In the genomic region with DNA sequence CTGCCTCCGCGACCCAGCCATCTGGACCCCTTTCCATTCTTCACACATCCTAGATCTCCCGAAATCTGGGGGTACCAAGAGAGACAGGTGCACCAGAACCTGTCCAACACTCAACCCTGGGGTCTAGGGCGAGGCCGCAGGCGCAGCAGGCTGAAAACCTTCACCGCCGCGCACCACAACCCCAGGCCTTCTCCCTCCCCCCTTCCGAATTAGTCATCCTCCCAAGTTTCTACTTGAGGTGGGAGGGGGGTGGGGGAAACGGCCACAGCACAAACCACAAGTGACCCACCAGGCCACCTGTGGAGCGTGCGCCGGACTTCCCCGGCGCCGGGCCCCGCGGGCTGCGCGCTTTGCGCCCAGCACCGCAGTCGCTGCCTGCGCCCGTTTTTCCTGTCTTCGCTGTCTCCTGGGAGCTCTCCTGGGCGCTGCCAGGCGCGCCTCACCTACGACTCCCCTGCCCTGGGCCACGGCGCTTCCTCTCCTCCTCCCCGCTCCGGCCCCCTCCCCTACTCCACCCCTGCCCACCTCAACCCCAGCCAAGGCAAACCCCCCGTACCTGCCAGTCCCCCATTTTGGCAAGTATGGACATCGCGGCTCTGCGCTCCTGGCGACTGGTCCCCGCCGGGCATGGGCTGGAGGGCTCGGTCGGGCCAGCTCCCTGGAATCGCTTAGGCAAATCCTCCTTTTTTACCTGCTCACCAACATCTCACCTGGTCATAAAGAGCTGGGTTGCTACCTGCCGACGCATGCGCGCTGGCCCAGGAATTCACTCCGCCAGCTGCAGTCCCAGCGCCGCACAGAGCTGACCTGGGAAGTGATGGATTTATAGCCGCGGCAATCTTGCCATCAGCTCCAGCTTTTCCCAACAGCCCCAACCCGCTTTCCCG, we compare ENCODE assay signal across 9 cellular contexts. TPM values are rescaled to one million over a fixed set of nuclear protein-coding genes. Genes with fewer than 3 reads are reported as not detected.
DNase-seq lines count a peak whose midpoint lies in the region; ATAC-seq, FAIRE-seq and TF ChIP-seq lines count a peak whose summit lies in the region.
"Had no signal": no experiment of that assay in that cellular context is flagged by ENCODE, and none has a peak within 500 bp of the region (broad histone marks: within the 10 kb centered on the region; RNA-seq: fewer than 3 reads in every experiment).

No MANE protein-coding gene starts in this region.

- TF ChIP-seq CTCF in H1 (IDR thresholded peaks at IDR 0.05; ENCODE audit: control extremely low read depth in 1 of 3, insufficient read depth in 1 of 3, low read depth in 1 of 3, low read length in 3 of 3) (no peak), pancreas (IDR thresholded peaks at IDR 0.05) (no peak)

- H3K4me1 ChIP-seq in H1 (replicated peaks in 1 of 4; ENCODE audit: control insufficient read depth in 3 of 4, insufficient read depth in 4 of 4, low read length in 3 of 4) (peaks cover 6 to 54% (median 38%) of the 10 kb centered on the region in 4 experiments), pancreas (peaks cover 0 to 9% (median 0%) of the 10 kb centered on the region in 3 donors)

- no peak for TF ChIP-seq POLR2A in H1 (IDR thresholded peaks at IDR 0.05; ENCODE audit: control extremely low read depth in 1 of 2, low read depth in 2 of 2, low read length in 2 of 2)

- H3K79me1 ChIP-seq in H1 (ENCODE audit: low read depth, low read length), result no peaks in the 10 kb centered on the region

- H3K79me2 ChIP-seq in H1 (ENCODE audit: control insufficient read depth in 1 of 2, insufficient read depth in 2 of 2, low read length in 2 of 2), result no peaks in the 10 kb centered on the region

- H2BK15ac ChIP-seq in H1 (ENCODE audit: low read length), result peak overlapping the region; percentile 12; the same call in 1 of the 2 replicates

- H3K4me3 Mint-ChIP-seq in IgD-negative memory B cell, result peak overlapping the region in 1 of 4 donors; percentile 37

- 0 out of 2 replicates have a peak overlapping the region, but pooled peaks have one; percentile 86 for H2BK20ac ChIP-seq in H1 (ENCODE audit: low read length)

- peaks cover 10% of the 10 kb centered on the region; the same call in 1 of the 2 replicates for H3K23me2 ChIP-seq in H1 (ENCODE audit: low read depth, low read length)

- POLR2A ChIA-PET in H1 (lab: Charles Lee; ENCODE audit: partially characterized antibody), result interaction anchor here (0.9 to 1.8 kb wide), 5 partner anchors 10 to 34 kb away, joined by 3 to 6 read pairs (median 3); no protein-coding TSS in a partner anchor

- H3K9me3 ChIP-seq in H1 (ENCODE audit: insufficient read depth in 2 of 2, low read depth in 1 of 2, low read length in 1 of 2), result no peaks in the 10 kb centered on the region
- H3K9me3 ChIP-seq in pancreas, result no peaks in the 10 kb centered on the region

- peaks cover 7 to 12% (median 8%) of the 10 kb centered on the region in 3 donors for H3K4me1 Mint-ChIP-seq in IgD-negative memory B cell

- H3K27ac ChIP-seq in H1 (ENCODE audit: low read depth, low read length) (no peak overlapping the region), pancreas (no peak overlapping the region)

- CTCF ChIA-PET in H1 (lab: Charles Lee; ENCODE audit: partially characterized antibody), result interaction anchor here (0.6 to 21.9 kb wide), 11 partner anchors 6 to 1658 kb away, joined by 3 to 365 read pairs (median 4); a partner anchor contains a TSS

- H4K5ac ChIP-seq in H1 (ENCODE audit: insufficient read length, low read depth, low read length), result no peak overlapping the region

- no peak overlapping the region for H3K9ac ChIP-seq in H1 (replicated peaks in 1 of 4; ENCODE audit: extremely low read depth in 1 of 4, low read depth in 3 of 4, low read length in 3 of 4)

- peak overlapping the region; percentile 63 to 72 for H3K4me2 ChIP-seq in H1 (ENCODE audit: insufficient read depth in 1 of 2, low read depth in 2 of 2, low read length in 2 of 2)

- no peak overlapping the region for H3K56ac ChIP-seq in H1 (replicated peaks; ENCODE audit: insufficient read length, low read depth, low read length)

- H3K23ac ChIP-seq in H1 (ENCODE audit: insufficient read length), result no peak overlapping the region

- H3K27me3 ChIP-seq in H1 (replicated peaks in 1 of 4; ENCODE audit: control insufficient read depth in 3 of 4, extremely low read depth in 1 of 4, insufficient read depth in 3 of 4, low read length in 3 of 4) (peaks cover 86 to 100% (median 98%) of the 10 kb centered on the region in 4 experiments), pancreas (peaks cover 0 to 82% (median 12%) of the 10 kb centered on the region in 4 donors)

- no peak overlapping the region for H3K14ac ChIP-seq in H1 (ENCODE audit: insufficient read length)

- DNase-seq in H1 (ENCODE audit: low read depth in 1 of 2, low spot score in 2 of 2), result peak in 1 of 2 experiments; percentile 85
- DNase-seq in pancreas, result peak in 2 of 6 donors; percentile 43 to 74
- DNase-seq in RPMI8226, result no peak
- no peak for DNase-seq in mucosa of gallbladder (ENCODE audit: low spot score)
- DNase-seq in ecto neural progenitor cell (ENCODE audit: low spot score), result no peak

- H3K27ac Mint-ChIP-seq in IgD-negative memory B cell, result peak overlapping the region; percentile 86 to 98 (median 92)

- FAIRE-seq in H1 (lab: Jason Lieb, UNC), result no peak
- no peak for FAIRE-seq in pancreas (lab: Jason Lieb, UNC)
- FAIRE-seq: TTC549 had no signal

- intact Hi-C loops in pancreas (cut with DNase I), result no loop called here

- no peak for TF ChIP-seq EP300 in H1 (IDR thresholded peaks at IDR 0.05; ENCODE audit: borderline replicate concordance in 1 of 2, low read depth in 2 of 2, low read length in 2 of 2)

- peak overlapping the region; percentile 19 to 53 (median 34) for H3K4me3 ChIP-seq in H1 (ENCODE audit: extremely low read depth in 1 of 4, insufficient read depth in 2 of 4, low read depth in 3 of 4, low read length in 4 of 4)
- no peak overlapping the region for H3K4me3 ChIP-seq in pancreas

- WGBS in H1 (ENCODE audit: extremely low coverage in 1 of 2, insufficient coverage in 1 of 2, insufficient read length in 1 of 2, insufficient replicate concordance in 2 of 2, low coverage in 1 of 2, low lambda C conversion rate in 2 of 2, missing lambda C conversion rate in 1 of 2), 2 experiments, result 2% methylated on average over 30 of the region's 56 CpGs; no CpG with 5 or more reads in 1 of the 2 experiments
- WGBS in pancreas, 2 donors, result 7% methylated on average over 47 to 56 of the region's 56 CpGs

- peak overlapping the region; percentile 71 for H2BK12ac ChIP-seq in H1 (ENCODE audit: low read depth, low read length)

- no peak for TF ChIP-seq RAD21 in H1 (IDR thresholded peaks at IDR 0.05 in 1 of 2, conservative IDR thresholded peaks at IDR 0.05 in 1 of 2; ENCODE audit: low read depth in 2 of 2, low read length in 2 of 2)

- H4K20me1 ChIP-seq in H1 (replicated peaks in 1 of 2; ENCODE audit: control insufficient read depth in 1 of 2, insufficient read depth in 2 of 2, low read length in 2 of 2), result peaks cover 32 to 46% of the 10 kb centered on the region in 2 experiments

- H3K18ac ChIP-seq in H1 (ENCODE audit: extremely low read depth, low read length), result peak overlapping the region; percentile 51; the same call in 1 of the 2 replicates

- no peaks in the 10 kb centered on the region; a peak in 1 of 8 replicates for H3K36me3 ChIP-seq in H1 (ENCODE audit: control insufficient read depth in 2 of 4, insufficient read depth in 4 of 4, low read length in 3 of 4)
- no peaks in the 10 kb centered on the region for H3K36me3 ChIP-seq in pancreas

- H3K4ac ChIP-seq in H1 (replicated peaks; ENCODE audit: insufficient read length, low read depth, low read length), result no peak overlapping the region

- H4K8ac ChIP-seq in H1 (ENCODE audit: extremely low read depth, insufficient read depth, low read length), result no peak overlapping the region

- H4K91ac ChIP-seq in H1 (replicated peaks; ENCODE audit: insufficient read length, low read length), result no peak overlapping the region

- peaks cover 76% of the 10 kb centered on the region for H3K27me3 Mint-ChIP-seq in IgD-negative memory B cell

- no peak overlapping the region for H2AFZ ChIP-seq in H1 (ENCODE audit: low read length)

- peak overlapping the region; percentile 66; the same call in 1 of the 2 replicates for H2BK5ac ChIP-seq in H1 (ENCODE audit: low read depth, low read length)

- no peak overlapping the region for H2AK5ac ChIP-seq in H1 (ENCODE audit: low read depth, low read length)

- no peaks in the 10 kb centered on the region for H3K36me3 Mint-ChIP-seq in IgD-negative memory B cell

- no peak overlapping the region for H2BK120ac ChIP-seq in H1 (replicated peaks; ENCODE audit: low read depth, low read length)

- peaks cover 0 to 18% (median 5%) of the 10 kb centered on the region in 3 donors for H3K9me3 Mint-ChIP-seq in IgD-negative memory B cell

- ATAC-seq in GM18868 (IDR thresholded peaks at IDR 0.05; ENCODE audit: unreplicated experiment) (peak; percentile 43), pancreas (peak; percentile 52 to 77 (median 72)), GM19328 (IDR thresholded peaks at IDR 0.05; ENCODE audit: unreplicated experiment) (no peak)

TF ChIP-seq in H1, 55 proteins besides CTCF, POLR2A, EP300 and RAD21 (continues in another document):
- TF ChIP-seq TCF12 (IDR thresholded peaks at IDR 0.05; ENCODE audit: low read depth, low read length) (0 out of 2 replicates have a peak, but pooled peaks have one; percentile 59), TBP (IDR thresholded peaks at IDR 0.05; ENCODE audit: low read depth, low read length) (no peak), KDM1A (IDR thresholded peaks at IDR 0.05; ENCODE audit: borderline replicate concordance, low read length) (no peak), EGR1 (IDR thresholded peaks at IDR 0.05; ENCODE audit: borderline replicate concordance, low read depth, low read length) (peak; percentile 68), KDM4A (IDR thresholded peaks at IDR 0.05; ENCODE audit: low read depth, low read length, severe bottlenecking) (peak; percentile 61), SUZ12 (IDR thresholded peaks at IDR 0.05; ENCODE audit: low read length) (peak; percentile 90), CREB1 (IDR thresholded peaks at IDR 0.05) (no peak; the same call in 1 of the 2 replicates)

RNA-seq across cellular contexts. Expression of a gene that starts 4.2 kb away (rescaled TPM):
- polyA plus RNA-seq in IgD-negative memory B cell, result not detected
- total RNA-seq in H1 (2021; fragmentation: NEBNext Ultra II Directional; extraction: Animal tissue kit (Norgen Biotek cat#: 25700)), result 0.10 TPM in 1 of 2 replicates, not detected in the other
- polyA plus RNA-seq in H1 (2011; rRNA removed), result 0.23 and 0.24 TPM in 2 replicates
- 0.12 TPM for polyA plus RNA-seq in H1 (2011; cell fraction: cytosol; rRNA removed)
- 0.24 TPM for polyA plus RNA-seq in H1 (2011; cell fraction: nucleus; rRNA removed)
- 0.25 to 0.49 TPM (median 0.33 TPM) in 4 replicates for polyA plus RNA-seq in H1 (2012, experiment 1 of 2)
- 0.30 TPM for polyA plus RNA-seq in H1 (2012, experiment 2 of 2)
- 0.08 TPM for polyA plus RNA-seq in H1 (2013, experiment 1 of 2)
- 0.07 TPM for polyA plus RNA-seq in H1 (2013, experiment 2 of 2)
- polyA minus RNA-seq in H1 (2011; rRNA and poly(A)+ RNA removed), result 0.41 TPM in 1 of 2 replicates, not detected in the other
- 2.3 TPM for polyA minus RNA-seq in H1 (2011; cell fraction: cytosol; rRNA and poly(A)+ RNA removed)
- polyA minus RNA-seq in H1 (2011; cell fraction: nucleus; rRNA and poly(A)+ RNA removed), result 1.1 TPM
- 1 to 10 TPM in 1 of 6 donors, under 1 TPM in 5; 0.14 to 1.3 (median 0.23) TPM for total RNA-seq in pancreas
- polyA plus RNA-seq in pancreas, result under 1 TPM; 0.12 to 0.42 TPM
- 0.89 TPM for total RNA-seq in mucosa of gallbladder

Comparison
In these comparisons a context has a peak if more than half of its experiments do, and no peak if none do; other contexts are left out.
1. H3K4me3 ChIP-seq: peak in H1 (4 of 4); none in pancreas (0 of 4).